Comparison of ENCODE assay signal across 29 cellular contexts in genomic region chr16:31577411-31577810, GRCh38. TPM values are rescaled to one million over a fixed set of nuclear protein-coding genes. Genes with fewer than 3 reads are reported as not detected.
"Had no signal": no experiment of that assay in that cellular context is flagged by ENCODE, and none has a peak within 500 bp of the region (broad histone marks: within the 10 kb centered on the region; RNA-seq: fewer than 3 reads in every experiment).

No MANE protein-coding gene starts in this region.

- DNase-seq: stimulated activated CD4-positive, alpha-beta T cell treated with anti-CD3 and anti-CD28 coated beads, Interleukin-2, amount 100 ng/mL, for 48 hours; stimulated activated CD4-positive, alpha-beta T cell treated with anti-CD3 and anti-CD28 coated beads, Interleukin-4, amount 100 ng/mL, for 1 hour; stimulated activated CD4-positive, alpha-beta T cell treated with anti-CD3 and anti-CD28 coated beads, Interleukin-4, amount 100 ng/mL, for 24 hours; stimulated activated CD4-positive, alpha-beta T cell treated with anti-CD3 and anti-CD28 coated beads, Interleukin-4, amount 100 ng/mL, for 4 hours; stimulated activated CD8-positive, alpha-beta memory T cell treated with anti-CD3 and anti-CD28 coated beads, Interleukin-4, amount 100 ng/mL, for 48 hours; stimulated activated naive B cell treated with anti-CD40 and anti-IgM and Interleukin-4, amounts not matched to agents 10 μg/mL and 1 μg/mL and 100 μg/mL, for 72 hours; stimulated activated naive CD4-positive, alpha-beta T cell; stimulated activated naive CD4-positive, alpha-beta T cell treated with Interleukin-2 at 50 U/mL for 16 hours; stimulated activated naive CD8-positive, alpha-beta T cell treated with anti-CD3 and anti-CD28 coated beads, Interleukin-15, amount 100 ng/mL, for 72 hours; stimulated activated naive CD8-positive, alpha-beta T cell treated with anti-CD3 and anti-CD28 coated beads, Interleukin-15, Interleukin-2, amounts not matched to agents 100 U/mL and 50 U/mL, for 24 hours; stomach; substantia nigra; testis; thyroid gland; tibial artery; transverse colon; trophoblast cell; upper lobe of left lung; upper lobe of right lung; uterus had no signal

- H3K27ac ChIP-seq: stomach, suprapubic skin, testis, thoracic aorta, thyroid gland, tibial artery, tibial nerve, transverse colon, upper lobe of left lung, upper lobe of right lung, uterus, vagina had no signal

- H3K36me3 ChIP-seq: stomach, suprapubic skin, thoracic aorta, thyroid gland, tibial artery, tibial nerve, transverse colon, upper lobe of left lung, upper lobe of right lung, uterus, vagina had no signal

- FAIRE-seq: urothelium cell line had no signal

- H3K4me3 ChIP-seq: stomach, suprapubic skin, testis, thoracic aorta, thyroid gland, tibial artery, tibial nerve, transverse colon, upper lobe of left lung, upper lobe of right lung, uterus, vagina had no signal

- ATAC-seq: stimulated activated effector memory CD8-positive, alpha-beta T cell treated with anti-CD3 and anti-CD28 coated beads, Interleukin-12 subunit alpha, Interleukin-12 subunit beta, amount 100 ng/mL, for 72 hours; stimulated activated memory B cell treated with anti-CD40 and anti-IgM and Interleukin-4, amounts not matched to agents 10 μg/mL and 1 μg/mL and 100 μg/mL, for 72 hours; stimulated activated naive B cell treated with anti-CD40 and anti-IgM and Interleukin-4, amounts not matched to agents 10 μg/mL and 1 μg/mL and 100 μg/mL, for 72 hours; stimulated activated naive CD8-positive, alpha-beta T cell treated with anti-CD3 and anti-CD28 coated beads, Interleukin-15, amount 100 ng/mL, for 72 hours; stimulated activated naive CD8-positive, alpha-beta T cell treated with anti-CD3 and anti-CD28 coated beads, Interleukin-15, Interleukin-2, amounts not matched to agents 100 U/mL and 50 U/mL, for 24 hours; upper lobe of right lung had no signal

- H3K4me1 ChIP-seq: stomach, suprapubic skin, testis, thyroid gland, tibial artery, tibial nerve, transverse colon, upper lobe of left lung, upper lobe of right lung, uterus, vagina had no signal

- H3K9me3 ChIP-seq: testis, thyroid gland, uterus, vagina had no signal

- H3K27me3 ChIP-seq: stomach, suprapubic skin, testis, thyroid gland, tibial artery, tibial nerve, transverse colon, upper lobe of left lung, upper lobe of right lung, uterus, vagina had no signal

RNA-seq across cellular contexts. Expression of gene AHSP, which starts 49.7 kb away (rescaled TPM):
- total RNA-seq: suprapubic skin, thoracic aorta, thyroid gland, tibial nerve, transverse colon, upper lobe of left lung, upper lobe of right lung, ureter, vagina had no signal
- polyA plus RNA-seq: stomach, urinary bladder had no signal
